In the genomic region with DNA sequence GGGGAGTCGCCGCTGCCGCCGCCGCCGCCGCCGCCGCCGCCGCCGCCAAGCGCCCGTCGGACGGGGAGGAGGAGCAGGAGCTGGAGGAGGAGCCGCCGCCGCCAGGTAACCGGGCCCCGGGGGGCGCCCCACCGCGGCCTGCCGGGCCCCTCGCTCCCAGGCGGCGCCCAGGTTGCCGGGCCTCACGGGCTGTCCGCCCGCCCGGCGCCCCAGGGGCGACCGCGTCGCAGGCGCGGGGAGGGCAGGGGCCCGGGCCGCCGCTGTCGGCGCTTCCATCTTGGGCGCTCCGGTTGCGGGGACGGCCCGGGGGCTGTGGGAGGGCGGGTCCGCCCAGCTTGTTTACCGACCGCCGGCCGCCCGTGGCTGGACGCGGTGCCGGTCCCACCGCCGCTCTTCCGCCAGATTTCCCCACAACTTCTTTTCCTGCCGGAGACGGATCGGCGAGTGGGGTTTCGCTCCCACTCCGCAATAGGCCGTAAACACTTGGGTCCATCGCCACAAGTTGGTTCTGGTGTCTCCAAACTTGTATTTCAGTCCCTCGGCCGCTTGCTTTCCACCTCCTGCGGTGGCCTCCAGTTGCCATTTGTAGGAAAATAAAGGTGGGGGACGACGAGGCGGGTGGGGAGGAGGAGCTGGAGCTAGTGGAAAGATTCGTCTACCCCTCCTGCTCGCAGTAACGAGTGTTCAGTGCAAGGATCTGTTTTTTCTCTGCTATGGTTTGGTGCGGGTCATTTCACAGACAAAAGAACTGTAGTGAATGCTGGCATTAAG, we compare ENCODE assay signal across 8 cellular contexts. TPM values are rescaled to one million over a fixed set of nuclear protein-coding genes. Genes with fewer than 3 reads are reported as not detected.
DNase-seq lines count a peak whose midpoint lies in the region; ATAC-seq and TF ChIP-seq lines count a peak whose summit lies in the region.

No MANE protein-coding gene starts in this region.

- H3K4me2 ChIP-seq in OCI-LY1 (ENCODE audit: low read length), result peak overlapping the region; percentile 96
- peak overlapping the region; percentile 98 for H3K4me2 ChIP-seq in osteoblast (ENCODE audit: insufficient read depth, low read length)

- TF ChIP-seq CTCF in cardiac muscle cell (IDR thresholded peaks at IDR 0.05; ENCODE audit: low read depth, low read length) (no peak), OCI-LY1 (IDR thresholded peaks at IDR 0.05; ENCODE audit: low read length) (no peak), osteoblast (IDR thresholded peaks at IDR 0.05; ENCODE audit: extremely low read depth, low read depth, low read length) (no peak), vagina (IDR thresholded peaks at IDR 0.05) (no peak)

- peaks cover 34% of the 10 kb centered on the region for H3K4me1 Mint-ChIP-seq in activated naive CD4-positive, alpha-beta T cell treated with anti-CD3 and anti-CD28 coated beads for 36 hours (ENCODE audit: low read depth)

- H3K4me3 ChIP-seq in cardiac muscle cell (peak overlapping the region; percentile 45), OCI-LY1 (ENCODE audit: low read depth, low read length, poor library complexity, severe bottlenecking) (peak overlapping the region; percentile 71), osteoblast (ENCODE audit: insufficient read depth, low read length) (peak overlapping the region; percentile 95), vagina (peak overlapping the region; percentile 83 to 87)

- H3K27me3 ChIP-seq in cardiac muscle cell (no peaks in the 10 kb centered on the region), OCI-LY1 (ENCODE audit: insufficient read depth, low read length) (no peaks in the 10 kb centered on the region), osteoblast (ENCODE audit: insufficient read depth, low read length) (no peaks in the 10 kb centered on the region), vagina (no peaks in the 10 kb centered on the region)

- H3K9ac ChIP-seq in OCI-LY1 (ENCODE audit: low read length), result peak overlapping the region; percentile 86

- H3K4me1 ChIP-seq in cardiac muscle cell (ENCODE audit: low read depth) (peaks cover 6% of the 10 kb centered on the region), OCI-LY1 (ENCODE audit: insufficient read depth, low read length, severe bottlenecking) (peaks cover 22% of the 10 kb centered on the region), osteoblast (ENCODE audit: insufficient read depth, low read length) (peaks cover 24% of the 10 kb centered on the region), vagina (peaks cover 48% of the 10 kb centered on the region)

- H3F3A ChIP-seq in OCI-LY1 (ENCODE audit: insufficient read depth, low read length), result no peaks in the 10 kb centered on the region

- H3K36me3 ChIP-seq in cardiac muscle cell (no peaks in the 10 kb centered on the region), OCI-LY1 (ENCODE audit: insufficient read depth, low read length) (no peaks in the 10 kb centered on the region; the same call in 1 of the 2 replicates), osteoblast (ENCODE audit: insufficient read depth, low read length) (no peaks in the 10 kb centered on the region), vagina (no peaks in the 10 kb centered on the region)

- no peaks in the 10 kb centered on the region for H3K9me3 Mint-ChIP-seq in activated naive CD4-positive, alpha-beta T cell treated with anti-CD3 and anti-CD28 coated beads for 36 hours

- H2AFZ ChIP-seq in OCI-LY1 (ENCODE audit: low read length), result no peak overlapping the region
- peak overlapping the region; percentile 82 for H2AFZ ChIP-seq in osteoblast (ENCODE audit: low read length)

- peak overlapping the region; percentile 100 for H3K27ac ChIP-seq in cardiac muscle cell
- H3K27ac ChIP-seq in OCI-LY1 (ENCODE audit: low read depth, low read length, poor library complexity, severe bottlenecking), result peak overlapping the region; percentile 64
- H3K27ac ChIP-seq in osteoblast (ENCODE audit: low read depth, low read length), result peak overlapping the region; percentile 98
- H3K27ac ChIP-seq in vagina, result peak overlapping the region; percentile 97

- peaks cover 1% of the 10 kb centered on the region for H3K36me3 Mint-ChIP-seq in activated naive CD4-positive, alpha-beta T cell treated with anti-CD3 and anti-CD28 coated beads for 36 hours (ENCODE audit: low read depth)

- ATAC-seq in Right ventricle myocardium inferior (no peak), HG02970 (IDR thresholded peaks at IDR 0.05; ENCODE audit: low FRiP score, unreplicated experiment) (peak; percentile 37)

- no peaks in the 10 kb centered on the region for H4K20me1 ChIP-seq in OCI-LY1 (ENCODE audit: insufficient read depth, low read length)
- H4K20me1 ChIP-seq in osteoblast (ENCODE audit: insufficient read depth, low read length), result peaks cover 26% of the 10 kb centered on the region

- no peaks in the 10 kb centered on the region for H3K9me2 ChIP-seq in OCI-LY1 (ENCODE audit: low read depth, low read length)

- CTCF ChIA-PET in activated naive CD4-positive, alpha-beta T cell treated with anti-CD3 and anti-CD28 coated beads for 36 hours (lab: Charles Lee), result no interaction called here

- intact Hi-C loops in Right ventricle myocardium inferior (cut with DNase I) (loop anchor here (5.0 kb wide), 2 partner anchors 50 to 140 kb away; no protein-coding TSS in a partner anchor), vagina (cut with DNase I) (no loop called here)
- intact Hi-C loops in activated naive CD4-positive, alpha-beta T cell treated with anti-CD3 and anti-CD28 coated beads for 36 hours (cut with micrococcal nuclease), result loop anchor here (2.0 to 5.0 kb wide), 2 partner anchors 175 to 1765 kb away; a partner anchor contains a TSS

- H3K27ac Mint-ChIP-seq in activated naive CD4-positive, alpha-beta T cell treated with anti-CD3 and anti-CD28 coated beads for 36 hours, result peak overlapping the region; percentile 89

- H3K79me2 ChIP-seq in OCI-LY1 (ENCODE audit: insufficient read depth, low read length), result peaks cover 42% of the 10 kb centered on the region
- H3K79me2 ChIP-seq in osteoblast (ENCODE audit: insufficient read depth, low read length), result peaks cover 51% of the 10 kb centered on the region

- peak overlapping the region; percentile 83 for H3K4me3 Mint-ChIP-seq in activated naive CD4-positive, alpha-beta T cell treated with anti-CD3 and anti-CD28 coated beads for 36 hours

- DNase-seq in cardiac muscle cell (ENCODE audit: low read depth in 1 of 2, low spot score in 1 of 2), result peak; percentile 46 to 71
- DNase-seq in Right ventricle myocardium inferior (ENCODE audit: missing footprints), result no peak
- peak; percentile 44 for DNase-seq in activated naive CD4-positive, alpha-beta T cell treated with anti-CD3 and anti-CD28 coated beads for 36 hours
- DNase-seq in germinal center (ENCODE audit: low spot score), result peak; percentile 13
- DNase-seq in osteoblast (ENCODE audit: insufficient read length, low spot score, missing footprints), result peak; percentile 93
- DNase-seq in vagina (ENCODE audit: extremely low spot score in 2 of 2), result peak in 1 of 2 donors; percentile 90

- H3K27me3 Mint-ChIP-seq in activated naive CD4-positive, alpha-beta T cell treated with anti-CD3 and anti-CD28 coated beads for 36 hours (ENCODE audit: low read depth), result no peaks in the 10 kb centered on the region

- TF ChIP-seq POLR2A in vagina (IDR thresholded peaks at IDR 0.05), result no peak

- no peaks in the 10 kb centered on the region for H3K9me3 ChIP-seq in cardiac muscle cell (ENCODE audit: low read depth)
- H3K9me3 ChIP-seq in OCI-LY1 (ENCODE audit: low read length), result no peaks in the 10 kb centered on the region
- no peaks in the 10 kb centered on the region for H3K9me3 ChIP-seq in osteoblast (ENCODE audit: low read depth, low read length)
- H3K9me3 ChIP-seq in vagina, result no peaks in the 10 kb centered on the region

RNA-seq across cellular contexts. Expression of a gene that starts 24.6 kb away (rescaled TPM):
- total RNA-seq in cardiac muscle cell, result 16.2 and 20.9 TPM in 2 replicates
- 11.0 and 16.2 TPM in 2 replicates for polyA plus RNA-seq in cardiac muscle cell
- 23.4 TPM for total RNA-seq in Right ventricle myocardium inferior
- 10 to 100 TPM; 10.1 to 10.8 TPM for total RNA-seq in activated naive CD4-positive, alpha-beta T cell treated with anti-CD3 and anti-CD28 coated beads for 36 hours
- 34.7 and 35.9 TPM in 2 replicates for total RNA-seq in osteoblast
- 23.8 TPM for total RNA-seq in vagina

Comparison
In these comparisons a context has a peak if more than half of its experiments do, and no peak if none do; other contexts are left out.
1. H3K4me3 ChIP-seq: peak in every context shown above with its lines; median percentile 95 in osteoblast; 85 in vagina; 71 in OCI-LY1; 45 in cardiac muscle cell.